In genomic region chr20:348972-349841, GRCh38 we compare ENCODE assay signal across 1 cellular context.
A peak's percentile ranks its signal among the peaks of the same experiment; 100 is the strongest.
TF ChIP-seq lines count a peak whose summit lies in the region.

No MANE protein-coding gene starts in this region.

TF ChIP-seq in HepG2, 621 proteins besides CTCF, POLR2A, EP300 and RAD21 (continued from another document and continues in another):
- TF ChIP-seq THRA (CRISPR knock-in tag; IDR thresholded peaks at IDR 0.05; ENCODE audit: borderline replicate concordance): no peak
- TF ChIP-seq MXD4 (CRISPR knock-in tag; IDR thresholded peaks at IDR 0.05): no peak
- TF ChIP-seq HNF4A (CRISPR knock-in tag; IDR thresholded peaks at IDR 0.05): peak; percentile 83
- TF ChIP-seq HES4 (CRISPR knock-in tag; IDR thresholded peaks at IDR 0.05; ENCODE audit: borderline replicate concordance): no peak
- TF ChIP-seq KLF13 (CRISPR knock-in tag; IDR thresholded peaks at IDR 0.05): 0 out of 2 replicates have a peak, but pooled peaks have one; percentile 59
- TF ChIP-seq SMAD1 (CRISPR knock-in tag; IDR thresholded peaks at IDR 0.05; ENCODE audit: borderline replicate concordance, low read depth): no peak; the same call in 1 of the 2 replicates
- no peak for TF ChIP-seq MLXIP (CRISPR knock-in tag; IDR thresholded peaks at IDR 0.05; ENCODE audit: borderline replicate concordance)
- no peak for TF ChIP-seq TOE1 (CRISPR knock-in tag; IDR thresholded peaks at IDR 0.05)
- TF ChIP-seq HMGXB3 (CRISPR knock-in tag; IDR thresholded peaks at IDR 0.05; ENCODE audit: borderline replicate concordance): peak; percentile 84; the same call in 1 of the 2 replicates
- TF ChIP-seq ZNF772 (CRISPR knock-in tag; IDR thresholded peaks at IDR 0.05): no peak
- no peak for TF ChIP-seq POGZ (CRISPR knock-in tag; IDR thresholded peaks at IDR 0.05)
- no peak for TF ChIP-seq LCORL (IDR thresholded peaks at IDR 0.05)
- TF ChIP-seq LCORL (CRISPR knock-in tag; IDR thresholded peaks at IDR 0.05): peak; percentile 79
- no peak for TF ChIP-seq GPBP1L1 (CRISPR knock-in tag; IDR thresholded peaks at IDR 0.05)
- no peak for TF ChIP-seq ZNF776 (CRISPR knock-in tag; IDR thresholded peaks at IDR 0.05)
- peak; percentile 48 for TF ChIP-seq ZKSCAN5 (CRISPR knock-in tag; IDR thresholded peaks at IDR 0.05)
- no peak for TF ChIP-seq NR1H2 (CRISPR knock-in tag; IDR thresholded peaks at IDR 0.05; ENCODE audit: borderline replicate concordance, low read depth)
- TF ChIP-seq TRIM22 (IDR thresholded peaks at IDR 0.05): no peak
- TF ChIP-seq MYC (CRISPR knock-in tag; IDR thresholded peaks at IDR 0.05; ENCODE audit: borderline replicate concordance): peak; percentile 63; the same call in 1 of the 2 replicates
- no peak for TF ChIP-seq ZBTB42 (CRISPR knock-in tag; IDR thresholded peaks at IDR 0.05)
- TF ChIP-seq ZNF446 (CRISPR knock-in tag; IDR thresholded peaks at IDR 0.05): no peak
- TF ChIP-seq ZBED4 (CRISPR knock-in tag; IDR thresholded peaks at IDR 0.05; ENCODE audit: borderline replicate concordance): 0 out of 2 replicates have a peak, but pooled peaks have one; percentile 67
- TF ChIP-seq ZFX (CRISPR knock-in tag; IDR thresholded peaks at IDR 0.05; ENCODE audit: low read depth): peak; percentile 80
- TF ChIP-seq ZNF44 (CRISPR knock-in tag; IDR thresholded peaks at IDR 0.05): no peak
- TF ChIP-seq PRDM15 (CRISPR knock-in tag; IDR thresholded peaks at IDR 0.05): peak; percentile 86
- no peak for TF ChIP-seq GZF1 (CRISPR knock-in tag; IDR thresholded peaks at IDR 0.05)
- TF ChIP-seq WIZ (CRISPR knock-in tag; IDR thresholded peaks at IDR 0.05): no peak
- no peak for TF ChIP-seq HDAC6 (IDR thresholded peaks at IDR 0.05; ENCODE audit: low read depth, low read length)
- TF ChIP-seq ZFP1 (CRISPR knock-in tag; IDR thresholded peaks at IDR 0.05): no peak
- TF ChIP-seq GMEB1 (CRISPR knock-in tag; IDR thresholded peaks at IDR 0.05; ENCODE audit: borderline replicate concordance): no peak
- TF ChIP-seq ZNF652 (CRISPR knock-in tag; IDR thresholded peaks at IDR 0.05; ENCODE audit: borderline replicate concordance, low read depth): no peak
- no peak for TF ChIP-seq ZNF564 (CRISPR knock-in tag; IDR thresholded peaks at IDR 0.05)
- TF ChIP-seq NKX3-1 (CRISPR knock-in tag; IDR thresholded peaks at IDR 0.05): no peak
- no peak for TF ChIP-seq THAP7 (CRISPR knock-in tag; IDR thresholded peaks at IDR 0.05)
- no peak for TF ChIP-seq CAMTA2 (CRISPR knock-in tag; IDR thresholded peaks at IDR 0.05; ENCODE audit: borderline replicate concordance)
- TF ChIP-seq EHMT2 (IDR thresholded peaks at IDR 0.05; ENCODE audit: borderline replicate concordance, low read depth, low read length): no peak
- no peak for TF ChIP-seq ZNF460 (CRISPR knock-in tag; IDR thresholded peaks at IDR 0.05; ENCODE audit: borderline replicate concordance)
- peak; percentile 59; the same call in 1 of the 2 replicates for TF ChIP-seq SPEN (CRISPR knock-in tag; IDR thresholded peaks at IDR 0.05; ENCODE audit: low read depth)
- peak; percentile 79; the same call in 1 of the 2 replicates for TF ChIP-seq ZNF232 (CRISPR knock-in tag; IDR thresholded peaks at IDR 0.05; ENCODE audit: borderline replicate concordance)
- TF ChIP-seq ZNF207 (IDR thresholded peaks at IDR 0.05; ENCODE audit: borderline replicate concordance): no peak
- no peak for TF ChIP-seq ZNF24 (IDR thresholded peaks at IDR 0.05)
